Comparison of ENCODE assay signal across 27 cellular contexts in the genomic region with DNA sequence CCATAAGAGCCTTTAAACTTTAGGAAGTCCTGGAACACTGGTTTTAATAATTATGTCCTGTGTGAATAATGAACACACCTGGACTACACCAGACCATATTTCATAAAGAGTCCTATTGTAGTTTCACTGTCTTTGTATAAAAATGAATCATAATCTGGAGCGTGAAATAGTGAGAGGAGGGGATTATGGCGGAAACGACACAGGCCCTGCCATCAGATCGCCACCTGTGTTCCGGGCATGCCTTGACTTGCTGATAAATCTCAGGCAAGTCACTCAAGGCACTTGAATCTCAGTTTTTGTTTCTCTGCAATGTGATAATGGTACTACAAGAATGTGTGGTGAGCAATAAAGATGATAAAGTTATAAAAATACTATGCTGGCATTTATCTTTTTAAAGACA.
"Had no signal": no experiment of that assay in that cellular context is flagged by ENCODE, and none has a peak within 500 bp of the region (broad histone marks: within the 10 kb centered on the region; RNA-seq: fewer than 3 reads in every experiment).

No MANE protein-coding gene starts in this region.

- H3K79me2 ChIP-seq: parathyroid adenoma had no signal

- H3K4me3 Mint-ChIP-seq: activated CD4-positive, alpha-beta T cell treated with anti-CD3 and anti-CD28 coated beads, Interleukin-2, amount 10 ng/mL, durations not matched to agents 7 days and 5 days; activated CD8-positive, alpha-beta memory T cell treated with anti-CD3 and anti-CD28 coated beads, Interleukin-2, amount 10 ng/mL, durations not matched to agents 7 days and 5 days; activated CD8-positive, alpha-beta T cell treated with anti-CD3 and anti-CD28 coated beads for 36 hours; activated T-helper 1 cell treated with anti-CD3 and anti-CD28 coated beads, Interleukin-12 subunit alpha, Interleukin-12 subunit beta, Interleukin-2, Interleukin-4 antibody, amounts not matched to agents 30 ng/mL and 10 ng/mL and 1 ng/mL, durations not matched to agents 14 hours and 24 hours and 36 hours; effector memory CD8-positive, alpha-beta T cell; nephron; T-cell; T-helper 2 cell treated with Interferon-gamma antibody and Interleukin-4, amounts not matched to agents 5 μg/mL and 100 μg/mL, for 36 hours had no signal

- H3K36me3 ChIP-seq: ascending aorta, brain microvascular endothelial cell, colonic mucosa, thyroid gland had no signal

- FAIRE-seq: endothelial cell of umbilical vein, kidney had no signal

- H2AFZ ChIP-seq: parathyroid adenoma had no signal

- H3K4me1 ChIP-seq: ascending aorta, colonic mucosa, parathyroid adenoma, thyroid gland had no signal

- ATAC-seq: activated CD8-positive, alpha-beta memory T cell treated with anti-CD3 and anti-CD28 coated beads, Interleukin-2, amount 10 ng/mL, durations not matched to agents 7 days and 5 days; activated CD8-positive, alpha-beta T cell treated with anti-CD3 and anti-CD28 coated beads for 36 hours; activated naive CD4-positive, alpha-beta T cell treated with anti-CD3 and anti-CD28 coated beads, Interleukin-2, amount 50 U/mL, for 72 hours; effector memory CD8-positive, alpha-beta T cell; left ventricle myocardium superior; right cardiac atrium; stimulated activated naive CD8-positive, alpha-beta T cell treated with anti-CD3 and anti-CD28 coated beads, Interleukin-15, Interleukin-2, amounts not matched to agents 100 U/mL and 50 U/mL, for 24 hours; T-cell had no signal

- H3K9ac ChIP-seq: parathyroid adenoma had no signal

- H3K27me3 ChIP-seq: ascending aorta, brain microvascular endothelial cell, colonic mucosa, thyroid gland had no signal

- H3K4me1 Mint-ChIP-seq: activated CD4-positive, alpha-beta T cell treated with anti-CD3 and anti-CD28 coated beads, Interleukin-2, amount 10 ng/mL, durations not matched to agents 7 days and 5 days; activated CD8-positive, alpha-beta memory T cell treated with anti-CD3 and anti-CD28 coated beads, Interleukin-2, amount 10 ng/mL, durations not matched to agents 7 days and 5 days; nephron; T-cell had no signal

- H3K27ac Mint-ChIP-seq: activated CD4-positive, alpha-beta T cell treated with anti-CD3 and anti-CD28 coated beads, Interleukin-2, amount 10 ng/mL, durations not matched to agents 7 days and 5 days; activated CD8-positive, alpha-beta memory T cell treated with anti-CD3 and anti-CD28 coated beads, Interleukin-2, amount 10 ng/mL, durations not matched to agents 7 days and 5 days; activated CD8-positive, alpha-beta T cell treated with anti-CD3 and anti-CD28 coated beads for 36 hours; activated naive CD4-positive, alpha-beta T cell treated with anti-CD3 and anti-CD28 coated beads, Interleukin-2, amount 50 U/mL, for 72 hours; activated T-helper 1 cell treated with anti-CD3 and anti-CD28 coated beads, Interleukin-12 subunit alpha, Interleukin-12 subunit beta, Interleukin-2, Interleukin-4 antibody, amounts not matched to agents 30 ng/mL and 10 ng/mL and 1 ng/mL, durations not matched to agents 14 hours and 24 hours and 36 hours; effector memory CD8-positive, alpha-beta T cell; nephron; T-cell; T-helper 2 cell treated with Interferon-gamma antibody and Interleukin-4, amounts not matched to agents 5 μg/mL and 100 μg/mL, for 36 hours had no signal

- DNase-seq: activated CD4-positive, alpha-beta T cell treated with anti-CD3 and anti-CD28 coated beads, Interleukin-2, amount 10 ng/mL, durations not matched to agents 7 days and 5 days; activated CD4-positive, CD25-positive, alpha-beta regulatory T cell treated with anti-CD3 and anti-CD28 coated beads, Interleukin-2, amount 50 U/mL, for 72 hours; activated CD8-positive, alpha-beta memory T cell treated with anti-CD3 and anti-CD28 coated beads, Interleukin-2, amount 10 ng/mL, durations not matched to agents 7 days and 5 days; activated CD8-positive, alpha-beta T cell treated with anti-CD3 and anti-CD28 coated beads for 36 hours; activated gamma-delta T cell; activated T-cell treated with anti-CD3 and anti-CD28 coated beads for 4 hours; brain microvascular endothelial cell; colonic mucosa; dorsolateral prefrontal cortex; effector memory CD8-positive, alpha-beta T cell; kidney; left ventricle myocardium superior; nucleus accumbens; right cardiac atrium; stimulated activated CD4-positive, alpha-beta T cell treated with anti-CD3 and anti-CD28 coated beads, Interleukin-12 subunit alpha, Interleukin-12 subunit beta, amount 100 ng/mL, for 4 hours; stimulated activated CD4-positive, alpha-beta T cell treated with anti-CD3 and anti-CD28 coated beads, Interleukin-4, amount 100 ng/mL, for 4 hours; stimulated activated naive CD8-positive, alpha-beta T cell treated with anti-CD3 and anti-CD28 coated beads, Interleukin-15, Interleukin-2, amounts not matched to agents 100 U/mL and 50 U/mL, for 24 hours; T-cell; thyroid gland had no signal

- H3K4me3 ChIP-seq: ascending aorta, colonic mucosa, dorsolateral prefrontal cortex, thyroid gland had no signal

- H3K9me3 ChIP-seq: colonic mucosa, thyroid gland had no signal

- H3K27me3 Mint-ChIP-seq: activated CD4-positive, alpha-beta T cell treated with anti-CD3 and anti-CD28 coated beads, Interleukin-2, amount 10 ng/mL, durations not matched to agents 7 days and 5 days; activated CD8-positive, alpha-beta memory T cell treated with anti-CD3 and anti-CD28 coated beads, Interleukin-2, amount 10 ng/mL, durations not matched to agents 7 days and 5 days had no signal

- H3K36me3 Mint-ChIP-seq: activated CD8-positive, alpha-beta memory T cell treated with anti-CD3 and anti-CD28 coated beads, Interleukin-2, amount 10 ng/mL, durations not matched to agents 7 days and 5 days; T-cell had no signal

- H3K27ac ChIP-seq: ascending aorta, brain microvascular endothelial cell, colonic mucosa, dorsolateral prefrontal cortex, parathyroid adenoma, thyroid gland, VCaP had no signal

- H3K9me3 Mint-ChIP-seq: activated T-helper 1 cell treated with anti-CD3 and anti-CD28 coated beads, Interleukin-12 subunit alpha, Interleukin-12 subunit beta, Interleukin-2, Interleukin-4 antibody, amounts not matched to agents 30 ng/mL and 10 ng/mL and 1 ng/mL, durations not matched to agents 14 hours and 24 hours and 36 hours had no signal
